20 cellular contexts compared by ENCODE assay signal in the genomic region with DNA sequence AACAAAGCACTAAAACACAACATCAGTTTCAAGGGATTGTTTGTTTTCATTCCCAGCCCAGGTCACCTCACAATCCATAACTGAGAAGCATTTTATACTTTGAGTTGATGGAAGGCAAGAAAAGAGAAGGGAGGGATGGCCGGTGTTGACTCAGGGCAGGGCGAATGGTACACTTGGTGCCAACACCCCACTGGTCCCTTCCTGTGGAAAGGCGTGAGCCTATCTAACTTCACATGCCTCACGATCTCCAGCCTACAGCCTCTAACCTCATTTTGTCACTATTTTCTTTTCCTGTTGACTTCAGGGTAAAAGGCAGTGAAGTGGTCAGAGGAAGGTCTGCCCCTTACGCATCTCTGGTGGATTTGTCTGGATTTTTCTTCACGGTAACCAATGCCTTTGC. TPM values are rescaled to one million over a fixed set of nuclear protein-coding genes. Genes with fewer than 3 reads are reported as not detected.
DNase-seq lines count a peak whose midpoint lies in the region; ATAC-seq and TF ChIP-seq lines count a peak whose summit lies in the region.
"Had no signal": no experiment of that assay in that cellular context is flagged by ENCODE, and none has a peak within 500 bp of the region (broad histone marks: within the 10 kb centered on the region; RNA-seq: fewer than 3 reads in every experiment).

No MANE protein-coding gene starts in this region.

- no peaks in the 10 kb centered on the region for H3K9me3 Mint-ChIP-seq in GM23338
- no peaks in the 10 kb centered on the region for H3K9me3 Mint-ChIP-seq in osteocyte (ENCODE audit: unreplicated experiment)
- no peaks in the 10 kb centered on the region for H3K9me3 Mint-ChIP-seq in activated T-cell treated with anti-CD3 and anti-CD28 coated beads, Interleukin-2, amount 50 U/mL, for 24 hours

- H3K9ac ChIP-seq in fibroblast of lung (ENCODE audit: insufficient read depth, low read length) = no peak overlapping the region

- H3F3A ChIP-seq in GM23338 (replicated peaks; ENCODE audit: low read depth) = no peaks in the 10 kb centered on the region

- H3K4me3 ChIP-seq in GM23338 (no peak overlapping the region), Panc1 (ENCODE audit: low read depth in 2 of 2, low read length in 2 of 2) (0 out of 4 replicates have a peak overlapping the region, but pooled peaks of 1 of the 2 experiments have one; percentile 8), fibroblast of lung (replicated peaks in 1 of 4; ENCODE audit: control extremely low read depth in 1 of 4, insufficient read depth in 1 of 4, low read depth in 3 of 4, low read length in 4 of 4) (no peak overlapping the region)
- H3K4me3 ChIP-seq: Peyer's patch had no signal

- CTCF ChIA-PET in Panc1 (lab: Charles Lee) = no interaction called here

- no peaks in the 10 kb centered on the region for H4K20me1 ChIP-seq in GM23338 (replicated peaks; ENCODE audit: insufficient read depth)
- H4K20me1 ChIP-seq in fibroblast of lung (ENCODE audit: control insufficient read depth, extremely low read depth, insufficient read depth, low read length) = no peaks in the 10 kb centered on the region

- H3K9me3 ChIP-seq in Panc1 (ENCODE audit: control insufficient read depth, insufficient read depth, low read depth, low read length) (no peaks in the 10 kb centered on the region), fibroblast of lung (ENCODE audit: control insufficient read depth, insufficient read depth, low read depth, low read length) (no peaks in the 10 kb centered on the region)
- H3K9me3 ChIP-seq: Peyer's patch had no signal

- H3K36me3 Mint-ChIP-seq in GM23338 (ENCODE audit: low read depth) (no peaks in the 10 kb centered on the region), osteocyte (ENCODE audit: unreplicated experiment) (no peaks in the 10 kb centered on the region)
- no peaks in the 10 kb centered on the region for H3K36me3 Mint-ChIP-seq in activated T-cell treated with anti-CD3 and anti-CD28 coated beads, Interleukin-2, amount 50 U/mL, for 24 hours (ENCODE audit: low read depth)
- H3K36me3 Mint-ChIP-seq: IgD-negative memory B cell had no signal

- intact Hi-C loops in Panc1 (cut with micrococcal nuclease; ENCODE audit: unreplicated experiment) (no loop called here), head of caudate nucleus (cut with DNase I) (no loop called here)

- no peak overlapping the region for H3K4me2 ChIP-seq in GM23338
- no peak overlapping the region for H3K4me2 ChIP-seq in fibroblast of lung (ENCODE audit: extremely low read depth, insufficient read depth, low read length)

- TF ChIP-seq CTCF in GM23338 (conservative IDR thresholded peaks at IDR 0.05; ENCODE audit: low read depth in 2 of 2) (no peak), Panc1 (IDR thresholded peaks at IDR 0.05) (no peak), fibroblast of lung (conservative IDR thresholded peaks at IDR 0.05 in 1 of 2, IDR thresholded peaks at IDR 0.05 in 1 of 2; ENCODE audit: low read depth in 1 of 2, low read length in 2 of 2) (no peak), osteocyte (IDR thresholded peaks at IDR 0.05) (no peak)

- DNase-seq in GM23338 (ENCODE audit: low spot score) = no peak
- DNase-seq in Panc1 (ENCODE audit: low read depth, low spot score) = no peak
- DNase-seq in fibroblast of lung (ENCODE audit: low read depth in 2 of 2) = no peak
- no peak for DNase-seq in osteocyte (ENCODE audit: extremely low spot score, unreplicated experiment)
- DNase-seq in activated T-cell treated with anti-CD3 and anti-CD28 coated beads, Interleukin-2, amount 50 U/mL, for 24 hours = no peak
- no peak for DNase-seq in head of caudate nucleus
- DNase-seq: DMS 273 treated with DMSO at 0.1 percent for 48 hours, H7, Kasumi-1, MM.1S, NCI-H1105, NCI-H1694, NCI-H510A treated with DMSO at 0.1 percent for 48 hours, NCI-H82, Peyer's patch, SHP77 had no signal

- BruUV-seq in Panc1 (replicated peaks; lab: Mats Ljungman, UMichigan) = no TSS peak

- POLR2A ChIA-PET in Panc1 (lab: Charles Lee) = no interaction called here

- H3K4me3 Mint-ChIP-seq in GM23338 (no peak overlapping the region), osteocyte (ENCODE audit: unreplicated experiment) (no peak overlapping the region)
- no peak overlapping the region for H3K4me3 Mint-ChIP-seq in activated T-cell treated with anti-CD3 and anti-CD28 coated beads, Interleukin-2, amount 50 U/mL, for 24 hours
- H3K4me3 Mint-ChIP-seq: IgD-negative memory B cell had no signal

- H3K27me3 ChIP-seq in GM23338 (ENCODE audit: insufficient read depth) (no peaks in the 10 kb centered on the region), Panc1 (ENCODE audit: control insufficient read depth, insufficient read depth, low read length) (no peaks in the 10 kb centered on the region), fibroblast of lung (ENCODE audit: control insufficient read depth, insufficient read depth, low read length) (no peaks in the 10 kb centered on the region)
- H3K27me3 ChIP-seq: Peyer's patch had no signal

- no peak overlapping the region for H3K27ac Mint-ChIP-seq in GM23338
- H3K27ac Mint-ChIP-seq in osteocyte (ENCODE audit: unreplicated experiment) = peak overlapping the region; percentile 54
- no peak overlapping the region for H3K27ac Mint-ChIP-seq in activated T-cell treated with anti-CD3 and anti-CD28 coated beads, Interleukin-2, amount 50 U/mL, for 24 hours

- H3K4me1 Mint-ChIP-seq in GM23338 (no peaks in the 10 kb centered on the region), osteocyte (ENCODE audit: unreplicated experiment) (peaks cover 52% of the 10 kb centered on the region)
- H3K4me1 Mint-ChIP-seq in activated T-cell treated with anti-CD3 and anti-CD28 coated beads, Interleukin-2, amount 50 U/mL, for 24 hours (ENCODE audit: low read depth) = no peaks in the 10 kb centered on the region
- H3K4me1 Mint-ChIP-seq: IgD-negative memory B cell had no signal

- H3K4me1 ChIP-seq in GM23338 (ENCODE audit: insufficient read depth) (no peaks in the 10 kb centered on the region), Panc1 (ENCODE audit: control insufficient read depth, insufficient read depth, low read length) (no peaks in the 10 kb centered on the region), fibroblast of lung (ENCODE audit: control insufficient read depth, extremely low read depth, insufficient read depth, low read length) (peaks cover 5% of the 10 kb centered on the region)
- H3K4me1 ChIP-seq: Peyer's patch had no signal

- H3K79me2 ChIP-seq in GM23338 (replicated peaks; ENCODE audit: insufficient read depth) (no peaks in the 10 kb centered on the region), fibroblast of lung (ENCODE audit: control insufficient read depth, insufficient read depth, low read length) (no peaks in the 10 kb centered on the region)

- H3K27ac ChIP-seq in GM23338 (ENCODE audit: low read depth) (no peak overlapping the region), Panc1 (ENCODE audit: low read length) (no peak overlapping the region), fibroblast of lung (ENCODE audit: insufficient read depth, low read length) (no peak overlapping the region)
- H3K27ac ChIP-seq: C4-2B, Peyer's patch had no signal

- H3K27me3 Mint-ChIP-seq in GM23338 (ENCODE audit: insufficient read depth, low read depth, poor library complexity) (peaks cover 9% of the 10 kb centered on the region), osteocyte (ENCODE audit: unreplicated experiment) (no peaks in the 10 kb centered on the region)
- peaks cover 8% of the 10 kb centered on the region for H3K27me3 Mint-ChIP-seq in activated T-cell treated with anti-CD3 and anti-CD28 coated beads, Interleukin-2, amount 50 U/mL, for 24 hours

- no peaks in the 10 kb centered on the region for H3K36me3 ChIP-seq in GM23338 (ENCODE audit: insufficient read depth)
- H3K36me3 ChIP-seq in Panc1 (ENCODE audit: control insufficient read depth, insufficient read depth, low read length) = no peaks in the 10 kb centered on the region
- no peaks in the 10 kb centered on the region for H3K36me3 ChIP-seq in fibroblast of lung (ENCODE audit: control insufficient read depth, insufficient read depth, low read length)
- H3K36me3 ChIP-seq: Peyer's patch had no signal

- H2AFZ ChIP-seq in GM23338 (peak overlapping the region; percentile 66; the same call in 1 of the 2 replicates), fibroblast of lung (ENCODE audit: low read length) (peak overlapping the region; percentile 49)

- no peak for TF ChIP-seq POLR2A in GM18505 (IDR thresholded peaks at IDR 0.05; ENCODE audit: borderline replicate concordance, extremely low read depth, insufficient read depth, insufficient read length)

- ATAC-seq in GM23338 (no peak), Panc1 (peak; percentile 65; the same call in 1 of the 2 replicates), HG03175 (IDR thresholded peaks at IDR 0.05; ENCODE audit: unreplicated experiment) (no peak), GM18505 (IDR thresholded peaks at IDR 0.05; ENCODE audit: unreplicated experiment) (no peak)

- H3K9me2 ChIP-seq in GM23338 (ENCODE audit: insufficient read depth) = no peaks in the 10 kb centered on the region

- in situ Hi-C loops in Panc1 (cut with HindIII; ENCODE audit: low pct_unique_long_range_greater_than_20kb, low sequenced_read_pairs) = no loop called here

TF ChIP-seq in GM23338, 12 proteins besides CTCF, POLR2A, EP300 and RAD21 (continues in another document):
- TF ChIP-seq EZH2phosphoT487 (IDR thresholded peaks at IDR 0.05; ENCODE audit: unreplicated experiment) = no peak
- TF ChIP-seq ZNF114 (CRISPR knock-in tag; IDR thresholded peaks at IDR 0.05) = no peak

RNA-seq across cellular contexts. Expression of gene SASH1, which starts 53.5 kb away (rescaled TPM):
- 20.8 and 30.2 TPM in 2 replicates for total RNA-seq in GM23338 (2014; rRNA removed; shearing (Covaris generic))
- 7.4 and 8.2 TPM in 2 replicates for polyA plus RNA-seq in GM23338 (2016; fragmentation: Nextera tagmentation; extraction: Ambion mirVana)
- 6.6 TPM for total RNA-seq in Panc1 (2021; ENCODE audit: unreplicated experiment)
- polyA plus RNA-seq in Panc1 (2012; ENCODE audit: insufficient read length) = 2.3 TPM
- 21.3 and 38.6 TPM in 2 replicates for total RNA-seq in fibroblast of lung
- 23.7 and 44.6 TPM in 2 replicates for polyA plus RNA-seq in fibroblast of lung
- polyA plus RNA-seq in fibroblast of lung (2012) = 14.3 and 33.1 TPM in 2 replicates
- 37.1 and 50.2 TPM in 2 replicates for polyA minus RNA-seq in fibroblast of lung (ENCODE audit: low replicate concordance)
- total RNA-seq in osteocyte = 70.6 and 75.7 TPM in 2 replicates
